ENCODE assay signal across 6 cellular contexts in the genomic region with DNA sequence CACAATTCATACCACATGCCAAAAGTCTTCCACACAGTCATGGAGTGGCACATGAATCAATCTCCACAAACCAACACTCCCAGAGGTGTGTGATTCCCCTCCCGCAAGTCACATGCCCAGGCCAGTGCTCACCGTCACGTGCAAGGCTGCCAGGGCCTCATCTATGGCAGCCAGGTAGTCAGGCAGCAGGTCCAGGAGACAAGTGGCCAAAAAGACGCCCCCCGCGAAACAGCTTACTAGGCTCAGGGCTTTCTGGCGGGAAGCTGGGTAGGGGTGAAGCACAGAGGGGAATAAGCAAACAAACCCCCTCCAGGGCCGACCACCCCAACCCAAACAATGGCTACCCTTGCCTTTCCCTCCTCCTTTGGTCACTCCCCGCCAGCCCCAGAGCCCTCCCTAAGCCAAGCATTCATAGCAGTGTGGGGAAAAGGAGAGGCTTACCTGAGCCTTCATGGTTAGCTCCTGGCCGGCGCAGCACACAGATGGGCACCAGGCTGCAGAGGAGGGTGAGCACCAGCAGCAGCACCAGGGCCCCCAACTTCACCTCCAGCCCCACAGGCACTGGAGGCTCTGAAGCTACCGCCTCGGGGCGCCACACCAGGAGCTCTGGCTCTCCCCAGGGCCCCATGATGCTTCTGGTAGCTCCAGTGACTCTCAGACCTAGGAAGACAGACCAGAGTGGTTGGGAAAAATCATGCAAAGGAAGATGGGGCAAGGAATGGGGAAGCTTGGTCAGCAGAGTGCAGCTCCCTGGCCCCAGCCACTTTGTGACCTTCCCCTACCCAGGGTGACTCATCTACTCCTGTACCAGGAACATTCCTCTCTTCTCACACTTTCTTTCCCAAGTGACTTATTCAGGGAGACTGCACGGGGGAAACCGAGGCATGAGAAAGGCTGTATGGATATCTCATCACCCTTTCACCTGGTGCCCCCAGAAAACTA. TPM values are rescaled to one million over a fixed set of nuclear protein-coding genes. Genes with fewer than 3 reads are reported as not detected.
DNase-seq lines count a peak whose midpoint lies in the region; FAIRE-seq and TF ChIP-seq lines count a peak whose summit lies in the region.

No MANE protein-coding gene starts in this region.

- TF ChIP-seq CTCF in AG10803 (conservative IDR thresholded peaks at IDR 0.05; ENCODE audit: low read length) = no peak
- TF ChIP-seq CTCF in GM20000 (IDR thresholded peaks at IDR 0.05; ENCODE audit: extremely low read depth, missing control alignments) = no peak

- H3K36me3 ChIP-seq in MG63 (peaks cover 26% of the 10 kb centered on the region), esophagus (ENCODE audit: control insufficient read depth in 2 of 2, insufficient read depth in 2 of 2, low read length in 1 of 2) (peaks cover 0 to 7% of the 10 kb centered on the region in 2 donors), small intestine (ENCODE audit: control insufficient read depth in 2 of 2, insufficient read depth in 2 of 2, low read length in 2 of 2) (no peaks in the 10 kb centered on the region)

- H3K9me3 ChIP-seq in MG63 = no peaks in the 10 kb centered on the region
- no peaks in the 10 kb centered on the region for H3K9me3 ChIP-seq in esophagus (ENCODE audit: control insufficient read depth in 2 of 2, insufficient read depth in 1 of 2, low read depth in 1 of 2, low read length in 1 of 2)
- H3K9me3 ChIP-seq in small intestine (ENCODE audit: control insufficient read depth, low read depth) = no peaks in the 10 kb centered on the region

- FAIRE-seq in small intestine (lab: Jason Lieb, UNC) = no peak

- no peaks in the 10 kb centered on the region for H3K27me3 ChIP-seq in MG63
- H3K27me3 ChIP-seq in esophagus (ENCODE audit: control insufficient read depth in 1 of 2, insufficient read depth in 2 of 2, low read length in 2 of 2) = no peaks in the 10 kb centered on the region
- H3K27me3 ChIP-seq in small intestine (ENCODE audit: control insufficient read depth in 2 of 2, insufficient read depth in 2 of 2, low read length in 2 of 2) = no peaks in the 10 kb centered on the region

- peak overlapping the region; percentile 86 for H3K4me3 ChIP-seq in AG10803 (ENCODE audit: low read length)
- H3K4me3 ChIP-seq in MG63 = peak overlapping the region; percentile 79
- H3K4me3 ChIP-seq in esophagus (ENCODE audit: low read depth in 1 of 2, low read length in 2 of 2) = peak overlapping the region; percentile 66 to 83
- peak overlapping the region; percentile 64 to 68 for H3K4me3 ChIP-seq in small intestine (ENCODE audit: low read depth in 1 of 2, low read length in 2 of 2)

- DNase-seq in AG10803 (ENCODE audit: low read depth) (peak; percentile 68), MG63 (peak; percentile 51), small intestine (peak; percentile 58), COR-L47 (lab: John Stamatoyannopoulos, UW) (no peak), GM20000 (ENCODE audit: low spot score) (no peak)

- H3K4me1 ChIP-seq in esophagus (ENCODE audit: control insufficient read depth in 2 of 2, insufficient read depth in 2 of 2, low read length in 1 of 2) (peaks cover 3 to 14% of the 10 kb centered on the region in 2 donors), small intestine (ENCODE audit: control insufficient read depth in 2 of 2, insufficient read depth in 1 of 2, low read depth in 1 of 2, low read length in 1 of 2) (peaks cover 2 to 10% of the 10 kb centered on the region in 2 donors)

- peak overlapping the region; percentile 90 to 99 for H3K27ac ChIP-seq in esophagus (ENCODE audit: low read depth in 2 of 2, low read length in 1 of 2)
- H3K27ac ChIP-seq in small intestine (ENCODE audit: low read depth in 1 of 2, low read length in 1 of 2) = peak overlapping the region; percentile 64 to 95

- 35 to 36% methylated on average over 16 of the region's 16 CpGs for WGBS in esophagus, 2 donors
- 40 to 54% (median 40%) methylated on average over 16 of the region's 16 CpGs for WGBS in small intestine, 3 donors

RNA-seq across cellular contexts. Expression of gene SLC39A1, which starts 1.0 kb away (rescaled TPM):
- 154 and 223 TPM in 2 replicates for total RNA-seq in MG63 (2014; rRNA removed; shearing (Covaris generic); ENCODE audit: low replicate concordance)
- polyA plus RNA-seq in esophagus (10 to 100 TPM; 29.0 to 51.2 TPM), small intestine (10 to 100 TPM; 23.7 to 89.9 (median 40.8) TPM)

RNA-seq across cellular contexts. Expression of gene CRTC2, which starts 3.9 kb away (rescaled TPM):
- 0.96 and 3.6 TPM in 2 replicates for total RNA-seq in MG63 (2014; rRNA removed; shearing (Covaris generic); ENCODE audit: low replicate concordance)
- polyA plus RNA-seq in esophagus = 10 to 100 TPM; 17.0 to 36.8 TPM
- polyA plus RNA-seq in small intestine = 10 to 100 TPM; 21.7 to 49.4 (median 32.7) TPM

RNA-seq across cellular contexts. Expression of gene CREB3L4, which starts 5.3 kb away (rescaled TPM):
- 12.8 and 35.3 TPM in 2 replicates for total RNA-seq in MG63 (2014; rRNA removed; shearing (Covaris generic); ENCODE audit: low replicate concordance)
- polyA plus RNA-seq in esophagus (10 to 100 TPM in 1 of 2 donors, 1 to 10 TPM in 1; 9.4 to 10.0 TPM), small intestine (10 to 100 TPM in 1 of 3 donors, 1 to 10 TPM in 2; 5.8 to 16.9 (median 6.5) TPM)

RNA-seq across cellular contexts. Expression of gene JTB, which starts 15.1 kb away (rescaled TPM):
- total RNA-seq in MG63 (2014; rRNA removed; shearing (Covaris generic); ENCODE audit: low replicate concordance) = 250 and 354 TPM in 2 replicates
- polyA plus RNA-seq in esophagus = 100 to 1,000 TPM in 1 of 2 donors, 10 to 100 TPM in 1; 79.1 to 134 TPM
- 100 to 1,000 TPM; 230 to 307 (median 244) TPM for polyA plus RNA-seq in small intestine

RNA-seq across cellular contexts. Expression of gene DENND4B, which starts 15.8 kb away (rescaled TPM):
- 7.7 and 9.3 TPM in 2 replicates for total RNA-seq in MG63 (2014; rRNA removed; shearing (Covaris generic); ENCODE audit: low replicate concordance)
- 10 to 100 TPM; 14.7 to 31.6 TPM for polyA plus RNA-seq in esophagus
- 10 to 100 TPM; 18.9 to 20.9 (median 19.7) TPM for polyA plus RNA-seq in small intestine

Comparison
In these comparisons a context has a peak if more than half of its experiments do, and no peak if none do; other contexts are left out.
1. DNase-seq: peak in AG10803 (single experiment), MG63 (single experiment) and small intestine (single experiment); none in COR-L47 (single experiment) and GM20000 (single experiment).
2. Peak in every context shown above with its lines, with median percentiles within 50 percentile points of each other: H3K4me3 ChIP-seq.